In genomic region chr3:87433445-87433844, GRCh38 we compare ENCODE assay signal across 7 cellular contexts.
A peak's percentile ranks its signal among the peaks of the same experiment; 100 is the strongest.
DNase-seq lines count a peak whose midpoint lies in the region; ATAC-seq, FAIRE-seq and TF ChIP-seq lines count a peak whose summit lies in the region.
"Not testable (repeated sequence)": the region's sequence is repeated elsewhere in the genome, so short reads cannot be mapped to it uniquely, and the experiment has no call there.

No MANE protein-coding gene starts in this region.

- TF ChIP-seq CTCF in A549 (IDR thresholded peaks at IDR 0.05); bronchial epithelial cell (IDR thresholded peaks at IDR 0.05; ENCODE audit: insufficient read depth, low read length, severe bottlenecking): not testable (repeated sequence)

- not testable (repeated sequence) for H3K56ac ChIP-seq in mesendoderm (ENCODE audit: low read length)

- not testable (repeated sequence) for ATAC-seq in A549; activated CD4-positive, alpha-beta T cell treated with anti-CD3 and anti-CD28 coated beads for 36 hours

- intact Hi-C loops in activated CD4-positive, alpha-beta T cell treated with anti-CD3 and anti-CD28 coated beads for 36 hours (cut with DNase I, micrococcal nuclease), result not testable (repeated sequence)

- H2BK120ac ChIP-seq in mesendoderm (ENCODE audit: low read depth, low read length), result not testable (repeated sequence)

- H3K4me1 Mint-ChIP-seq in activated CD4-positive, alpha-beta T cell treated with anti-CD3 and anti-CD28 coated beads for 36 hours, result not testable (repeated sequence)

- H3K4me2 ChIP-seq in A549; mesendoderm (ENCODE audit: low read length): not testable (repeated sequence)

- H2BK5ac ChIP-seq in mesendoderm (ENCODE audit: low read length), result not testable (repeated sequence)

- H4K8ac ChIP-seq in mesendoderm (ENCODE audit: low read depth, low read length), result not testable (repeated sequence)

- H3K4ac ChIP-seq in mesendoderm (ENCODE audit: low read depth, low read length), result not testable (repeated sequence)

- not testable (repeated sequence) for H3K9me3 ChIP-seq in A549

- TF ChIP-seq RAD21 in A549 (conservative IDR thresholded peaks at IDR 0.05 in 1 of 2, IDR thresholded peaks at IDR 0.05 in 1 of 2), result not testable (repeated sequence)

- CTCF ChIA-PET in A549 (lab: Yijun Ruan, JAX); activated CD4-positive, alpha-beta T cell treated with anti-CD3 and anti-CD28 coated beads for 36 hours (lab: Charles Lee): not testable (repeated sequence)

- peaks cover 21% of the 10 kb centered on the region for H3K4me1 ChIP-seq in A549
- H3K4me1 ChIP-seq in mesendoderm (ENCODE audit: control insufficient read depth, low read depth, low read length), result not testable (repeated sequence)

- H3K9ac ChIP-seq in mesendoderm (ENCODE audit: low read length), result not testable (repeated sequence)

- H3K9me3 Mint-ChIP-seq in activated CD4-positive, alpha-beta T cell treated with anti-CD3 and anti-CD28 coated beads for 36 hours (ENCODE audit: low read depth), result not testable (repeated sequence)

- not testable (repeated sequence) for H4K5ac ChIP-seq in mesendoderm (ENCODE audit: low read length)

- H3K36me3 ChIP-seq in bronchial epithelial cell (ENCODE audit: control insufficient read depth, insufficient read depth, low read length); mesendoderm (ENCODE audit: control insufficient read depth, insufficient read depth, low read length): not testable (repeated sequence)

- not testable (repeated sequence) for TF ChIP-seq POLR2A in A549 (IDR thresholded peaks at IDR 0.05; ENCODE audit: low read length)

- TF ChIP-seq EP300 in A549 (IDR thresholded peaks at IDR 0.05), result not testable (repeated sequence)

- H3K23ac ChIP-seq in mesendoderm (ENCODE audit: low read length), result not testable (repeated sequence)

- not testable (repeated sequence) for H3K4me3 Mint-ChIP-seq in activated CD4-positive, alpha-beta T cell treated with anti-CD3 and anti-CD28 coated beads for 36 hours

- not testable (repeated sequence) for H2BK15ac ChIP-seq in mesendoderm (replicated peaks; ENCODE audit: low read depth)

- not testable (repeated sequence) for FAIRE-seq in A549 (lab: Jason Lieb, UNC); RCC 7860 (lab: Jason Lieb, UNC); bronchial epithelial cell (lab: Jason Lieb, UNC)

- H3K36me3 Mint-ChIP-seq in activated CD4-positive, alpha-beta T cell treated with anti-CD3 and anti-CD28 coated beads for 36 hours (ENCODE audit: low read depth), result not testable (repeated sequence)

- POLR2A ChIA-PET in A549 (lab: Yijun Ruan, JAX); activated CD4-positive, alpha-beta T cell treated with anti-CD3 and anti-CD28 coated beads for 36 hours (lab: Charles Lee): not testable (repeated sequence)

- H3K4me3 ChIP-seq in A549; bronchial epithelial cell (ENCODE audit: low read depth, low read length); mesendoderm (ENCODE audit: low read length): not testable (repeated sequence)

- DNase-seq in A549 (ENCODE audit: low read depth in 1 of 2, low spot score in 1 of 2) (peak in 1 of 2 experiments; percentile 49), H4 (ENCODE audit: low spot score) (peak; percentile 13), HT1080 (ENCODE audit: low read depth) (peak; percentile 82), RCC 7860 (ENCODE audit: low spot score) (peak; percentile 10), bronchial epithelial cell (ENCODE audit: low read depth) (peak; percentile 80), mesendoderm (peak; percentile 1)
- DNase-seq in activated CD4-positive, alpha-beta T cell treated with anti-CD3 and anti-CD28 coated beads for 36 hours, result peak; percentile 5

- not testable (repeated sequence) for H3K18ac ChIP-seq in mesendoderm (ENCODE audit: low read length)

- H3K79me1 ChIP-seq in mesendoderm (ENCODE audit: low read length), result not testable (repeated sequence)

- H3K27ac ChIP-seq in A549; mesendoderm (ENCODE audit: low read depth, low read length): not testable (repeated sequence)

- WGBS in A549 (ENCODE audit: missing lambda C conversion rate), result 70% methylated on average over 3 of the region's 3 CpGs
- WGBS in mesendoderm (ENCODE audit: extremely low coverage, insufficient coverage, low lambda C conversion rate), result 100% methylated on average over 1 of the region's 3 CpGs

- not testable (repeated sequence) for H3K27me3 Mint-ChIP-seq in activated CD4-positive, alpha-beta T cell treated with anti-CD3 and anti-CD28 coated beads for 36 hours

- not testable (repeated sequence) for H3K27me3 ChIP-seq in bronchial epithelial cell (ENCODE audit: control insufficient read depth, insufficient read depth, low read length); mesendoderm (ENCODE audit: insufficient read depth, low read length, poor library complexity)

- H3K27ac Mint-ChIP-seq in activated CD4-positive, alpha-beta T cell treated with anti-CD3 and anti-CD28 coated beads for 36 hours, result not testable (repeated sequence)

- H3K79me2 ChIP-seq in mesendoderm (ENCODE audit: control insufficient read depth, insufficient read depth, low read length), result not testable (repeated sequence)

- H2AK5ac ChIP-seq in mesendoderm (ENCODE audit: low read length), result not testable (repeated sequence)

TF ChIP-seq in A549, 52 proteins besides CTCF, POLR2A, EP300 and RAD21:
- not testable (repeated sequence) for TF ChIP-seq FOSL2 (IDR thresholded peaks at IDR 0.05)
- TF ChIP-seq FOSL2 (CRISPR knock-in tag; IDR thresholded peaks at IDR 0.05), result peak; percentile 29; the same call in 1 of the 2 replicates
TF ChIP-seq in A549: peak in this region for 1; not testable (repeated sequence) for 51.
